Comparison of ENCODE assay signal across 17 cellular contexts in genomic region chr17:79976451-79976850, GRCh38.
"Had no signal": no experiment of that assay in that cellular context is flagged by ENCODE, and none has a peak within 500 bp of the region (broad histone marks: within the 10 kb centered on the region; RNA-seq: fewer than 3 reads in every experiment).

No MANE protein-coding gene starts in this region.

- H3K27me3 ChIP-seq: body of pancreas, colonic mucosa, pancreas, spleen, thyroid gland had no signal

- ATAC-seq: body of pancreas; naive thymus-derived CD8-positive, alpha-beta T cell; pancreas; stimulated activated memory B cell treated with anti-CD40 and anti-IgM and Interleukin-4, amounts not matched to agents 10 μg/mL and 1 μg/mL and 100 μg/mL, for 72 hours had no signal

- FAIRE-seq: frontal cortex, pancreas had no signal

- H3K36me3 ChIP-seq: colonic mucosa had no signal

- H3K36me3 Mint-ChIP-seq: stimulated activated memory B cell treated with anti-CD40 and anti-IgM and Interleukin-4, amounts not matched to agents 10 μg/mL and 1 μg/mL and 100 μg/mL, for 72 hours had no signal

- H3K9me3 Mint-ChIP-seq: activated T-helper 1 cell treated with anti-CD3 and anti-CD28 coated beads, Interleukin-12 subunit alpha, Interleukin-12 subunit beta, Interleukin-2, Interleukin-4 antibody, amounts not matched to agents 30 ng/mL and 10 ng/mL and 1 ng/mL, durations not matched to agents 14 hours and 24 hours and 36 hours; naive thymus-derived CD8-positive, alpha-beta T cell; stimulated activated memory B cell treated with anti-CD40 and anti-IgM and Interleukin-4, amounts not matched to agents 10 μg/mL and 1 μg/mL and 100 μg/mL, for 72 hours; T-helper 1 cell treated with Interleukin-12 subunit alpha and Interleukin-12 subunit beta and Interleukin-4 antibody, amounts not matched to agents 30 μg/mL and 1 μg/mL, for 36 hours had no signal

- H3K27me3 Mint-ChIP-seq: naive thymus-derived CD8-positive, alpha-beta T cell had no signal

- H3K4me1 Mint-ChIP-seq: naive thymus-derived CD8-positive, alpha-beta T cell had no signal

- H3K4me1 ChIP-seq: colonic mucosa, thyroid gland had no signal

- H3K9me3 ChIP-seq: body of pancreas, colonic mucosa, pancreas, spleen, thyroid gland had no signal

- H3K27ac Mint-ChIP-seq: activated T-helper 1 cell treated with anti-CD3 and anti-CD28 coated beads, Interleukin-12 subunit alpha, Interleukin-12 subunit beta, Interleukin-2, Interleukin-4 antibody, amounts not matched to agents 30 ng/mL and 10 ng/mL and 1 ng/mL, durations not matched to agents 14 hours and 24 hours and 36 hours; naive thymus-derived CD8-positive, alpha-beta T cell; stimulated activated memory B cell treated with anti-CD40 and anti-IgM and Interleukin-4, amounts not matched to agents 10 μg/mL and 1 μg/mL and 100 μg/mL, for 72 hours; T-helper 1 cell treated with Interleukin-12 subunit alpha and Interleukin-12 subunit beta and Interleukin-4 antibody, amounts not matched to agents 30 μg/mL and 1 μg/mL, for 36 hours had no signal

- H3K27ac ChIP-seq: body of pancreas, colonic mucosa, pancreas, thyroid gland had no signal

- DNase-seq: activated CD4-positive, alpha-beta T cell treated with anti-CD3 and anti-CD28 coated beads for 1 hour; activated CD8-positive, alpha-beta memory T cell treated with anti-CD3 and anti-CD28 coated beads for 24 hours; activated naive CD4-positive, alpha-beta T cell; central memory CD4-positive, alpha-beta T cell; colonic mucosa; kidney glomerular epithelial cell; mesenchymal stem cell; naive thymus-derived CD8-positive, alpha-beta T cell; spleen; stimulated activated CD4-positive, alpha-beta T cell treated with anti-CD3 and anti-CD28 coated beads, Interleukin-4, amount 100 ng/mL, for 4 hours; thyroid gland had no signal

- H3K4me3 Mint-ChIP-seq: activated T-helper 1 cell treated with anti-CD3 and anti-CD28 coated beads, Interleukin-12 subunit alpha, Interleukin-12 subunit beta, Interleukin-2, Interleukin-4 antibody, amounts not matched to agents 30 ng/mL and 10 ng/mL and 1 ng/mL, durations not matched to agents 14 hours and 24 hours and 36 hours; naive thymus-derived CD8-positive, alpha-beta T cell; stimulated activated memory B cell treated with anti-CD40 and anti-IgM and Interleukin-4, amounts not matched to agents 10 μg/mL and 1 μg/mL and 100 μg/mL, for 72 hours; T-helper 1 cell treated with Interleukin-12 subunit alpha and Interleukin-12 subunit beta and Interleukin-4 antibody, amounts not matched to agents 30 μg/mL and 1 μg/mL, for 36 hours had no signal

- H3K4me3 ChIP-seq: body of pancreas, colonic mucosa, pancreas, spleen, thyroid gland had no signal
